Comparison of ENCODE assay signal across 1 cellular context in the genomic region with DNA sequence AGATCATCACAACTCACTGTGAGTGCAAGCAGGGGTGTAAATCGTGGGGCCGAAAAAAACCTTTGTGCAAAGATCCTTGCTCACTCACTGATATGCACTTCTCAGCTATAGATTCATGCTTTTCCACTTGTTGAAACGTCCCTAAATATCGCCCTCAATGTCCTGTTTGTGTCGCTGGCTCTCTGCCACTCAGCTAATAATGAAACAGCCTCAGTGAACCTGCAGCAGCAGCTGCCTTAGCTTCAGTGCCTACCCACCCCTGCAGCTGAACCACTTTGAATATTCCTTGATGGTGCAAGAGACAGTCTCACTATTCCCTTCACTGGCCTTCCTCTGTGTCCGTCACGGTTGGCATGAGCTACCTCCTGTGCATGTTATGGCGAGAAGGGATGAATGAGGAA.
TF ChIP-seq lines count a peak whose summit lies in the region.

No MANE protein-coding gene starts in this region.

TF ChIP-seq in IMR-90, 13 proteins besides CTCF, POLR2A, EP300 and RAD21:
- TF ChIP-seq NFE2L2 (IDR thresholded peaks at IDR 0.05; ENCODE audit: low read depth, low read length): no peak
- no peak for TF ChIP-seq MXI1 (IDR thresholded peaks at IDR 0.05; ENCODE audit: borderline replicate concordance, low read depth, low read length)
- TF ChIP-seq CEBPB (IDR thresholded peaks at IDR 0.05; ENCODE audit: low read depth, low read length): peak; percentile 25; the same call in 1 of the 2 replicates
- no peak for TF ChIP-seq FOS (IDR thresholded peaks at IDR 0.05; ENCODE audit: low read depth, low read length)
